Comparison of ENCODE assay signal across 1 cellular context in genomic region chr20:50652702-50653294, GRCh38.
TF ChIP-seq lines count a peak whose summit lies in the region.

No MANE protein-coding gene starts in this region.

TF ChIP-seq in H1, 55 proteins besides CTCF, POLR2A, EP300 and RAD21:
- TF ChIP-seq SIX5 (IDR thresholded peaks at IDR 0.05; ENCODE audit: low read depth, low read length) (no peak), FOSL1 (IDR thresholded peaks at IDR 0.05; ENCODE audit: insufficient read depth, low read depth, low read length) (no peak), KDM1A (IDR thresholded peaks at IDR 0.05; ENCODE audit: borderline replicate concordance, low read length) (no peak), YY1 (IDR thresholded peaks at IDR 0.05; ENCODE audit: low read depth, low read length) (no peak), ZNF274 (IDR thresholded peaks at IDR 0.05; ENCODE audit: borderline replicate concordance, extremely low read depth, low read length) (no peak), TEAD4 (IDR thresholded peaks at IDR 0.05; ENCODE audit: low read depth, low read length) (no peak)
